Comparison of ENCODE assay signal across 30 cellular contexts in genomic region chr10:124179308-124180043, GRCh38.
"Had no signal": no experiment of that assay in that cellular context is flagged by ENCODE, and none has a peak within 500 bp of the region (broad histone marks: within the 10 kb centered on the region; RNA-seq: fewer than 3 reads in every experiment).

No MANE protein-coding gene starts in this region.

- H3K27ac Mint-ChIP-seq: dendritic cell treated with granulocyte-macrophage colony-stimulating factor and Interleukin-4, amounts not matched to agents 40 ng/mL and 50 ng/mL, for 4 days; effector memory CD8-positive, alpha-beta T cell; immature natural killer cell; mesothelial cell of epicardium; naive thymus-derived CD4-positive, alpha-beta T cell; neural progenitor cell; progenitor cell of endocrine pancreas; stimulated activated naive CD8-positive, alpha-beta T cell treated with anti-CD3 and anti-CD28 coated beads, Interleukin-15, amount 100 ng/mL, for 72 hours; type B pancreatic cell had no signal

- H3K4me3 Mint-ChIP-seq: dendritic cell treated with granulocyte-macrophage colony-stimulating factor and Interleukin-4, amounts not matched to agents 40 ng/mL and 50 ng/mL, for 4 days; effector memory CD8-positive, alpha-beta T cell; immature natural killer cell; mesothelial cell of epicardium; naive thymus-derived CD4-positive, alpha-beta T cell; nephron; neural progenitor cell; stimulated activated naive CD8-positive, alpha-beta T cell treated with anti-CD3 and anti-CD28 coated beads, Interleukin-15, amount 100 ng/mL, for 72 hours; type B pancreatic cell had no signal

- H3K9me3 ChIP-seq: esophagus squamous epithelium, heart right ventricle, lower lobe of right lung, mucosa of descending colon, pancreas, thyroid gland had no signal

- ATAC-seq: effector memory CD8-positive, alpha-beta T cell; heart right ventricle; left ventricle myocardium superior; lower lobe of right lung; mucosa of descending colon; naive thymus-derived CD4-positive, alpha-beta T cell; pancreas; sciatic nerve; stimulated activated naive CD8-positive, alpha-beta T cell treated with anti-CD3 and anti-CD28 coated beads, Interleukin-15, amount 100 ng/mL, for 72 hours had no signal

- H3K4me1 ChIP-seq: esophagus squamous epithelium, lower lobe of right lung, neural progenitor cell, pancreas, thyroid gland had no signal

- H3K4me2 ChIP-seq: neural progenitor cell, smooth muscle cell had no signal

- H3K27me3 Mint-ChIP-seq: progenitor cell of endocrine pancreas had no signal

- H2AFZ ChIP-seq: neural progenitor cell had no signal

- H3K4me1 Mint-ChIP-seq: immature natural killer cell had no signal

- H3K27ac ChIP-seq: esophagus squamous epithelium, heart right ventricle, lower lobe of right lung, neural progenitor cell, pancreas, thyroid gland had no signal

- H3K9me3 Mint-ChIP-seq: dendritic cell treated with granulocyte-macrophage colony-stimulating factor and Interleukin-4, amounts not matched to agents 40 ng/mL and 50 ng/mL, for 4 days; effector memory CD8-positive, alpha-beta T cell; mesothelial cell of epicardium; naive thymus-derived CD4-positive, alpha-beta T cell; nephron; neural progenitor cell; stimulated activated naive CD8-positive, alpha-beta T cell treated with anti-CD3 and anti-CD28 coated beads, Interleukin-15, amount 100 ng/mL, for 72 hours; type B pancreatic cell had no signal

- H3K36me3 Mint-ChIP-seq: immature natural killer cell; mesothelial cell of epicardium; naive thymus-derived CD4-positive, alpha-beta T cell; neural progenitor cell; type B pancreatic cell had no signal

- H3K36me3 ChIP-seq: esophagus squamous epithelium, heart right ventricle, lower lobe of right lung, neural progenitor cell, pancreas, thyroid gland had no signal

- H3K4me3 ChIP-seq: esophagus squamous epithelium, heart right ventricle, lower lobe of right lung, mucosa of descending colon, neural progenitor cell, pancreas, smooth muscle cell, thyroid gland had no signal

- H3K27me3 ChIP-seq: esophagus squamous epithelium, heart right ventricle, neural progenitor cell, pancreas, thyroid gland had no signal

- DNase-seq: central memory CD4-positive, alpha-beta T cell; effector memory CD8-positive, alpha-beta T cell; erythroblast; esophagus squamous epithelium; foreskin melanocyte; glutamatergic neuron; heart right ventricle; hypothalamus; immature natural killer cell; left ventricle myocardium superior; lower lobe of right lung; mucosa of descending colon; naive thymus-derived CD4-positive, alpha-beta T cell; nucleus accumbens; pancreas; stimulated activated CD4-positive, alpha-beta T cell treated with anti-CD3 and anti-CD28 coated beads, Interleukin-12 subunit alpha, Interleukin-12 subunit beta, amount 100 ng/mL, for 4 hours; stimulated activated CD4-positive, alpha-beta T cell treated with anti-CD3 and anti-CD28 coated beads, Interleukin-1b, Interleukin-23, amount 100 ng/mL, for 48 hours; stimulated activated CD4-positive, alpha-beta T cell treated with anti-CD3 and anti-CD28 coated beads, Interleukin-4, amount 100 ng/mL, for 1 hour; stimulated activated CD8-positive, alpha-beta memory T cell treated with anti-CD3 and anti-CD28 coated beads, Interleukin-4, amount 100 ng/mL, for 48 hours; stimulated activated naive CD4-positive, alpha-beta T cell; stimulated activated naive CD8-positive, alpha-beta T cell treated with anti-CD3 and anti-CD28 coated beads, Interleukin-15, amount 100 ng/mL, for 72 hours; thyroid gland had no signal
